18 cellular contexts compared by ENCODE assay signal in the genomic region with DNA sequence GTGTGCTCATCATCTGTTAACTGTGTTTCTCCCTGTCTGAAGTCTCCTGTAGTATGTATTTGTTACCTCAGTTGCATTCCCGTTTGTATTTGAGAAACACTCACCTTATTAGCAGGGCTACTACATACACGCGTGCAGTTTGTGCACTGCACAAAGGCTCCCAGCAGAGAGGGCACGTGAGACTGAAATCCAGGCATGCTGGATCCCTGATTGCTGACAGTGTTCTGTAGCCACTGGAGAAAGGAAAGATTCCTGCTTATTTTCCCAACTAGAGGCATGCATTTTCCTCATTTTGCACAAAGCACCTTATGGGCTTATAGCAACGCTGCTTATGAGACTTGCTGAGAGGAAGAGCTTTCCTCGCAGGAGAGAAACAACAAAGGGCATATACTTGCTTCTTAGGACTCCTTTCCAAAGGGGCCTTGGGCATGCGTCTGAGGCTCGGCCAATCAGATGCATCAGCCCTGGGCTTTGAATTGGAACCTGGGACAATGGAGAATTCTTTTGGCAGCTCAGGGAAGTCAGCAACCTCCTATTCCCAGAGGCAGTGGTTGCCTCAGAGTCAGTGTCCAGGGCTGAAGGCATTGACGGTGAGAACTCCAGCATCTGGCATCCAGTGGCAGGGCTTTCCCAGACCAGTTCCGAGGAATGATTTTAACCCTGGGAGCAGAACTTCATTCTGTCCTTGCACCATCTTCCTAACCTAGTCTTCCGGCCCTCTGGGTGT. TPM values are rescaled to one million over a fixed set of nuclear protein-coding genes. Genes with fewer than 3 reads are reported as not detected.
DNase-seq lines count a peak whose midpoint lies in the region; ATAC-seq and TF ChIP-seq lines count a peak whose summit lies in the region.
"Had no signal": no experiment of that assay in that cellular context is flagged by ENCODE, and none has a peak within 500 bp of the region (broad histone marks: within the 10 kb centered on the region; RNA-seq: fewer than 3 reads in every experiment).

No MANE protein-coding gene starts in this region.

- intact Hi-C loops in Right ventricle myocardium inferior (cut with DNase I), result no loop called here

- H3K27me3 ChIP-seq in hepatocyte, result peaks cover 11% of the 10 kb centered on the region
- H3K27me3 ChIP-seq: testis had no signal

- no peak for ATAC-seq in Right ventricle myocardium inferior
- ATAC-seq: activated CD4-positive, alpha-beta T cell treated with anti-CD3 and anti-CD28 coated beads for 36 hours; mucosa of descending colon; Panc1; T-helper 17 cell had no signal

- H3K9me2 ChIP-seq in hepatocyte (replicated peaks; ENCODE audit: insufficient read depth), result no peaks in the 10 kb centered on the region

- H3K4me1 ChIP-seq in hepatocyte (ENCODE audit: insufficient read depth), result no peaks in the 10 kb centered on the region
- H3K4me1 ChIP-seq: testis had no signal

- H3K36me3 ChIP-seq in hepatocyte (replicated peaks; ENCODE audit: insufficient read depth, low read depth), result no peaks in the 10 kb centered on the region

- no peaks in the 10 kb centered on the region for H3K79me2 ChIP-seq in hepatocyte

- no peak overlapping the region for H3K27ac ChIP-seq in 22Rv1
- H3K27ac ChIP-seq in hepatocyte, result no peak overlapping the region
- H3K27ac ChIP-seq: epithelial cell of prostate, testis had no signal

- H4K20me1 ChIP-seq in hepatocyte (ENCODE audit: insufficient read depth, poor library complexity, severe bottlenecking), result no peaks in the 10 kb centered on the region

- 73% methylated on average over 11 of the region's 11 CpGs for WGBS in hepatocyte (ENCODE audit: low lambda C conversion rate, missing lambda C conversion rate)

- DNase-seq in DMS53 treated with DMSO at 0.1 percent for 48 hours (lab: John Stamatoyannopoulos, UW; ENCODE audit: unreplicated experiment) (peak; percentile 95), SK-N-DZ (ENCODE audit: low spot score) (peak; percentile 62), hepatocyte (ENCODE audit: low spot score) (peak; percentile 16), SW480 (ENCODE audit: low spot score) (no peak), SKM-1 treated with dmso at 0.1 percent for 144 hours (lab: John Stamatoyannopoulos, UW; ENCODE audit: unreplicated experiment) (no peak), SW 1271 (lab: John Stamatoyannopoulos, UW) (no peak), Right ventricle myocardium inferior (ENCODE audit: missing footprints) (no peak)
- DNase-seq: activated CD4-positive, alpha-beta T cell treated with anti-CD3 and anti-CD28 coated beads for 36 hours; cerebellar nuclear complex; kidney; mucosa of descending colon; T-helper 17 cell; testis had no signal

- TF ChIP-seq CTCF in 22Rv1 (IDR thresholded peaks at IDR 0.05) (peak; percentile 52), hepatocyte (IDR thresholded peaks at IDR 0.05; ENCODE audit: poor library complexity) (no peak)

- H3K4me3 ChIP-seq in hepatocyte, result no peak overlapping the region
- H3K4me3 ChIP-seq: mucosa of descending colon, testis had no signal

- no peak overlapping the region for H3K4me2 ChIP-seq in hepatocyte

- no peak overlapping the region for H2AFZ ChIP-seq in hepatocyte

- H3K9me3 ChIP-seq in hepatocyte (ENCODE audit: low read depth), result no peaks in the 10 kb centered on the region
- H3K9me3 ChIP-seq: mucosa of descending colon, testis had no signal

RNA-seq across cellular contexts. Expression of a gene that starts 9.9 kb away (rescaled TPM):
- polyA plus RNA-seq in SK-N-DZ (2014; cell fraction: cytosol; rRNA removed), result 0.58 and 6.7 TPM in 2 replicates
- polyA plus RNA-seq in SK-N-DZ (2014; cell fraction: nucleus; rRNA removed), result 0.88 and 1.6 TPM in 2 replicates
- total RNA-seq in hepatocyte (3.3 and 6.7 TPM in 2 replicates), Right ventricle myocardium inferior (0.43 TPM)
- 1.1 and 1.7 TPM in 2 replicates for polyA plus RNA-seq in hepatocyte
- total RNA-seq: activated CD4-positive, alpha-beta T cell treated with anti-CD3 and anti-CD28 coated beads for 36 hours; HT-29; T-helper 17 cell had no signal
- polyA plus RNA-seq: BJ had no signal

Comparison
In these comparisons a context has a peak if more than half of its experiments do, and no peak if none do; other contexts are left out.
1. DNase-seq: peak in DMS53 treated with DMSO at 0.1 percent for 48 hours (single experiment), SK-N-DZ (single experiment) and hepatocyte (single experiment); none in SW480 (single experiment), SKM-1 treated with dmso at 0.1 percent for 144 hours (single experiment), SW 1271 (0 of 2) and Right ventricle myocardium inferior (single experiment).